In the genomic region with DNA sequence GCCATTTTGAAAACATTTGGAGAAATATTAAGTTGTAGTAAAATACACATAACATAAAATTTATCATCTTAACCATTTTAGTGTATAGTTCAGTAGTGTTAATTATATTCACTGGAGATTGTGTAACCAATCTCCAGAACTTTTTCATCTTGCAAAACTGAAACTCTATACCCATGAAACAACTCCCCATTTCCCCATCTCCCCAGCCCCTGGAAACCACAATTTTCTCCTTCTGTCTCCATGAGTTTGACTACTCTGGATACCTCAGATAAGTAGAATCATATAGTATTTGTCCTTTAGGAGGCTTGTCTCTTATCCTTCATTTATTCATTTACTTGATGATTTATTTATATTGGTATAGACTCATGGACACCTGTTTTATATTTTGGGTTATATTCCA, we compare ENCODE assay signal across 26 cellular contexts.
"Had no signal": no experiment of that assay in that cellular context is flagged by ENCODE, and none has a peak within 500 bp of the region (broad histone marks: within the 10 kb centered on the region; RNA-seq: fewer than 3 reads in every experiment).

No MANE protein-coding gene starts in this region.

- H3K4me1 Mint-ChIP-seq: activated B cell treated with CpG ODN at 0.5 μM for 24 hours; activated CD4-positive, alpha-beta T cell treated with anti-CD3 and anti-CD28 coated beads, Interleukin-2, amount 10 ng/mL, durations not matched to agents 24 days and 14 days; activated CD8-positive, alpha-beta memory T cell treated with anti-CD3 and anti-CD28 coated beads, Interleukin-2, amount 10 ng/mL, durations not matched to agents 7 days and 5 days; T-helper 17 cell had no signal

- H3K4me3 Mint-ChIP-seq: activated B cell treated with CpG ODN at 0.5 μM for 24 hours; activated CD4-positive, alpha-beta T cell treated with anti-CD3 and anti-CD28 coated beads, Interleukin-2, amount 10 ng/mL, durations not matched to agents 24 days and 14 days; activated CD8-positive, alpha-beta memory T cell treated with anti-CD3 and anti-CD28 coated beads, Interleukin-2, amount 10 ng/mL, durations not matched to agents 7 days and 5 days; activated naive CD8-positive, alpha-beta T cell; activated T-cell treated with anti-CD3 and anti-CD28 coated beads, Interleukin-2, amount 50 U/mL, for 24 hours; activated T-helper 1 cell treated with anti-CD3 and anti-CD28 coated beads, Interleukin-12 subunit alpha, Interleukin-12 subunit beta, Interleukin-2, Interleukin-4 antibody, amounts not matched to agents 30 ng/mL and 10 ng/mL and 1 ng/mL, durations not matched to agents 14 hours and 24 hours and 36 hours; T-helper 17 cell had no signal

- H3K27ac Mint-ChIP-seq: activated B cell treated with CpG ODN at 0.5 μM for 24 hours; activated CD4-positive, alpha-beta T cell treated with anti-CD3 and anti-CD28 coated beads, Interleukin-2, amount 10 ng/mL, durations not matched to agents 24 days and 14 days; activated CD8-positive, alpha-beta memory T cell treated with anti-CD3 and anti-CD28 coated beads, Interleukin-2, amount 10 ng/mL, durations not matched to agents 7 days and 5 days; activated naive CD8-positive, alpha-beta T cell; activated T-cell treated with anti-CD3 and anti-CD28 coated beads, Interleukin-2, amount 50 U/mL, for 24 hours; activated T-helper 1 cell treated with anti-CD3 and anti-CD28 coated beads, Interleukin-12 subunit alpha, Interleukin-12 subunit beta, Interleukin-2, Interleukin-4 antibody, amounts not matched to agents 30 ng/mL and 10 ng/mL and 1 ng/mL, durations not matched to agents 14 hours and 24 hours and 36 hours; T-helper 17 cell had no signal

- H3K27me3 Mint-ChIP-seq: activated B cell treated with CpG ODN at 0.5 μM for 24 hours; activated CD4-positive, alpha-beta T cell treated with anti-CD3 and anti-CD28 coated beads, Interleukin-2, amount 10 ng/mL, durations not matched to agents 24 days and 14 days; activated naive CD8-positive, alpha-beta T cell had no signal

- H3K9me3 Mint-ChIP-seq: activated B cell treated with CpG ODN at 0.5 μM for 24 hours; activated CD4-positive, alpha-beta T cell treated with anti-CD3 and anti-CD28 coated beads, Interleukin-2, amount 10 ng/mL, durations not matched to agents 24 days and 14 days; activated T-cell treated with anti-CD3 and anti-CD28 coated beads, Interleukin-2, amount 50 U/mL, for 24 hours; activated T-helper 1 cell treated with anti-CD3 and anti-CD28 coated beads, Interleukin-12 subunit alpha, Interleukin-12 subunit beta, Interleukin-2, Interleukin-4 antibody, amounts not matched to agents 30 ng/mL and 10 ng/mL and 1 ng/mL, durations not matched to agents 14 hours and 24 hours and 36 hours had no signal

- H3K36me3 Mint-ChIP-seq: activated CD8-positive, alpha-beta memory T cell treated with anti-CD3 and anti-CD28 coated beads, Interleukin-2, amount 10 ng/mL, durations not matched to agents 7 days and 5 days; activated naive CD8-positive, alpha-beta T cell had no signal

- ATAC-seq: activated CD8-positive, alpha-beta memory T cell treated with anti-CD3 and anti-CD28 coated beads, Interleukin-2, amount 10 ng/mL, durations not matched to agents 7 days and 5 days; Panc1; Right ventricle myocardium inferior; SK-N-SH treated with all-trans-retinoic acid at 6 μM for 48 hours; T-helper 17 cell had no signal

- DNase-seq: activated B cell treated with CpG ODN at 0.5 μM for 24 hours; activated CD4-positive, alpha-beta T cell treated with anti-CD3 and anti-CD28 coated beads for 1 hour; activated CD4-positive, alpha-beta T cell treated with anti-CD3 and anti-CD28 coated beads, Interleukin-2, amount 10 ng/mL, durations not matched to agents 24 days and 14 days; activated CD4-positive, alpha-beta T cell treated with anti-CD3 and anti-CD28 coated beads, Interleukin-2, amount 50 U/mL, for 48 hours; activated CD8-positive, alpha-beta memory T cell treated with anti-CD3 and anti-CD28 coated beads, Interleukin-2, amount 10 ng/mL, durations not matched to agents 7 days and 5 days; activated effector memory CD4-positive, alpha-beta T cell treated with Interleukin-2 at 50 U/mL for 16 hours; activated naive CD4-positive, alpha-beta T cell treated with Interleukin-2 at 50 U/mL for 16 hours; activated T-cell treated with anti-CD3 and anti-CD28 coated beads, Interleukin-2, amount 50 U/mL, for 24 hours; brain microvascular endothelial cell; MG63; NCI-H1092 treated with DMSO at 0.1 percent for 48 hours; NCI-H1417 treated with DMSO at 0.1 percent for 48 hours; NCI-H1694; NCI-H2029; NCI-H2107; NCI-H226; NK-92 treated with Interleukin-12 subunit alpha and Interleukin-12 subunit beta, amount 100 ng/mL, for 24 hours; OCI-M1; RPMI8226; T-helper 17 cell; T-helper 9 cell had no signal
